11 cellular contexts compared by ENCODE assay signal in genomic region chr22:23850136-23850611, GRCh38. TPM values are rescaled to one million over a fixed set of nuclear protein-coding genes. Genes with fewer than 3 reads are reported as not detected.
A peak's percentile ranks its signal among the peaks of the same experiment; 100 is the strongest.
DNase-seq lines count a peak whose midpoint lies in the region; ATAC-seq and TF ChIP-seq lines count a peak whose summit lies in the region.
"Had no signal": no experiment of that assay in that cellular context is flagged by ENCODE, and none has a peak within 500 bp of the region (broad histone marks: within the 10 kb centered on the region; RNA-seq: fewer than 3 reads in every experiment).

No MANE protein-coding gene starts in this region.

- no peak overlapping the region for H3K4me3 ChIP-seq in WERI-Rb-1 (ENCODE audit: low read depth, low read length)
- H3K4me3 ChIP-seq: upper lobe of right lung had no signal

- H3K27ac ChIP-seq in WERI-Rb-1, result no peak overlapping the region
- H3K27ac ChIP-seq: breast epithelium, sigmoid colon, upper lobe of right lung had no signal

- intact Hi-C loops in head of caudate nucleus (cut with DNase I), result no loop called here
- intact Hi-C loops in sciatic nerve (cut with DNase I), result no loop called here

- no peaks in the 10 kb centered on the region for H3K9me3 ChIP-seq in WERI-Rb-1 (ENCODE audit: severe bottlenecking)
- H3K9me3 ChIP-seq: breast epithelium, sigmoid colon, upper lobe of right lung had no signal

- ATAC-seq in GM19397 (IDR thresholded peaks at IDR 0.05; ENCODE audit: unreplicated experiment), result peak; percentile 65
- peak; percentile 58 for ATAC-seq in HG03135 (IDR thresholded peaks at IDR 0.05; ENCODE audit: unreplicated experiment)
- ATAC-seq in left lobe of liver, result peak; percentile 82
- no peak for ATAC-seq in sciatic nerve

- no peak for TF ChIP-seq CTCF in WERI-Rb-1 (IDR thresholded peaks at IDR 0.05; ENCODE audit: low read depth, low read length)

- no peaks in the 10 kb centered on the region for H3K36me3 ChIP-seq in WERI-Rb-1
- H3K36me3 ChIP-seq: breast epithelium, sigmoid colon, upper lobe of right lung had no signal

- TF ChIP-seq POLR2A in erythroblast (IDR thresholded peaks at IDR 0.05; ENCODE audit: low read length), result no peak

- DNase-seq in DMS153 (lab: John Stamatoyannopoulos, UW), result peak; percentile 31
- peak; percentile 72 for DNase-seq in left lobe of liver (ENCODE audit: low spot score)
- DNase-seq in head of caudate nucleus, result no peak
- DNase-seq in sciatic nerve (ENCODE audit: low spot score), result no peak
- no peak for DNase-seq in WERI-Rb-1
- DNase-seq in erythroblast (lab: John Stamatoyannopoulos, UW), result no peak

- H3K27me3 ChIP-seq in WERI-Rb-1 (ENCODE audit: insufficient read depth, low read depth, severe bottlenecking), result no peaks in the 10 kb centered on the region
- H3K27me3 ChIP-seq: breast epithelium, sigmoid colon had no signal

RNA-seq across cellular contexts. Expression of gene SLC2A11, which starts 7.5 kb away (rescaled TPM):
- total RNA-seq in left lobe of liver (6.8 TPM), sciatic nerve (13.6 TPM)

RNA-seq across cellular contexts. Expression of gene DERL3, which starts 11.4 kb away (rescaled TPM):
- 4.7 TPM for total RNA-seq in left lobe of liver
- 2.7 TPM for total RNA-seq in sciatic nerve

RNA-seq across cellular contexts. Expression of gene MIF, which starts 44.0 kb away (rescaled TPM):
- total RNA-seq in left lobe of liver, result 81.5 TPM
- 229 TPM for total RNA-seq in sciatic nerve

Comparison
In these comparisons a context has a peak if more than half of its experiments do, and no peak if none do; other contexts are left out.
1. DNase-seq: peak in DMS153 (single experiment) and left lobe of liver (single experiment); none in head of caudate nucleus (0 of 42), sciatic nerve (single experiment), WERI-Rb-1 (single experiment) and erythroblast (0 of 2).